Comparison of ENCODE assay signal across 8 cellular contexts in genomic region chr1:9234223-9235122, GRCh38. TPM values are rescaled to one million over a fixed set of nuclear protein-coding genes. Genes with fewer than 3 reads are reported as not detected.
DNase-seq lines count a peak whose midpoint lies in the region; ATAC-seq and TF ChIP-seq lines count a peak whose summit lies in the region.

Gene H6PD (plus strand): TSS chr1:9234774. CDS start chr1:9244935, 10,161 bp downstream.

- no peaks in the 10 kb centered on the region; the same call in 1 of the 2 replicates for H3F3A ChIP-seq in SU-DHL-6 (ENCODE audit: insufficient read depth)

- ATAC-seq in GM21576 (IDR thresholded peaks at IDR 0.05; ENCODE audit: unreplicated experiment) = peak; percentile 65

- H3K9me3 ChIP-seq in SU-DHL-6 (ENCODE audit: insufficient read depth, low read length) = no peaks in the 10 kb centered on the region
- no peaks in the 10 kb centered on the region for H3K9me3 ChIP-seq in cardiac muscle cell (ENCODE audit: low read depth)

- peak within 1 kb of the TSS; percentile 94 for H2AFZ ChIP-seq in SU-DHL-6 (ENCODE audit: low read depth, low read length, severe bottlenecking)

- in situ Hi-C loops in G401 (cut with HindIII; ENCODE audit: low sequenced_read_pairs) = no loop called here
- in situ Hi-C loops in KBM-7 (cut with MboI; ENCODE audit: low pct_unique_long_range_greater_than_20kb, low sequenced_read_pairs) = no loop called here

- peak within 1 kb of the TSS; percentile 96 for H3K9ac ChIP-seq in SU-DHL-6 (ENCODE audit: low read length)

- no peaks in the 10 kb centered on the region for H3K27me3 ChIP-seq in SU-DHL-6 (ENCODE audit: low read length)
- no peaks in the 10 kb centered on the region for H3K27me3 ChIP-seq in cardiac muscle cell

- peaks cover 5% of the 10 kb centered on the region for H3K36me3 Mint-ChIP-seq in type B pancreatic cell

- no peaks in the 10 kb centered on the region for H3K36me3 ChIP-seq in SU-DHL-6 (ENCODE audit: low read length)
- no peaks in the 10 kb centered on the region for H3K36me3 ChIP-seq in cardiac muscle cell

- peak; percentile 52 for DNase-seq in G401 (ENCODE audit: low spot score)
- DNase-seq in KBM-7 = peak; percentile 65
- DNase-seq in activated naive CD8-positive, alpha-beta T cell treated with anti-CD3 and anti-CD28 coated beads, Interleukin-2, amount 50 U/mL, for 16 hours (ENCODE audit: low read depth, low spot score) = peak; percentile 32
- DNase-seq in cardiac muscle cell (ENCODE audit: low read depth in 1 of 2, low spot score in 1 of 2) = peak; percentile 90
- peak; percentile 50 to 95 (median 65) for DNase-seq in posterior cingulate gyrus
- peak; percentile 86 for DNase-seq in type B pancreatic cell (ENCODE audit: extremely low spot score, unreplicated experiment)

- H3K4me1 ChIP-seq in cardiac muscle cell (ENCODE audit: low read depth) = peaks cover 9% of the 10 kb centered on the region

- H3K27ac Mint-ChIP-seq in type B pancreatic cell = peak within 1 kb of the TSS; percentile 91

- H3K9me3 Mint-ChIP-seq in type B pancreatic cell = no peaks in the 10 kb centered on the region

- H3K9me2 ChIP-seq in SU-DHL-6 (replicated peaks; ENCODE audit: insufficient read depth, low read length) = no peaks in the 10 kb centered on the region

- intact Hi-C loops in posterior cingulate gyrus (cut with DNase I) = no loop called here

- H3K27ac ChIP-seq in SU-DHL-6 (ENCODE audit: low read depth, low read length) (peak within 1 kb of the TSS; percentile 50), cardiac muscle cell (peak within 1 kb of the TSS; percentile 99)

- peaks cover 2% of the 10 kb centered on the region for H3K27me3 Mint-ChIP-seq in type B pancreatic cell

- no peaks in the 10 kb centered on the region for H3K79me2 ChIP-seq in SU-DHL-6 (ENCODE audit: insufficient read depth, low read length)

- H3K4me1 Mint-ChIP-seq in type B pancreatic cell (ENCODE audit: unreplicated experiment) = peaks cover 21% of the 10 kb centered on the region

- H3K4me2 ChIP-seq in SU-DHL-6 (ENCODE audit: low read depth, low read length, poor library complexity, severe bottlenecking) = peak within 1 kb of the TSS; percentile 99

- TF ChIP-seq CTCF in SU-DHL-6 (IDR thresholded peaks at IDR 0.05; ENCODE audit: insufficient read depth, low read length, poor library complexity, severe bottlenecking) = peak; percentile 32
- TF ChIP-seq CTCF in cardiac muscle cell (IDR thresholded peaks at IDR 0.05; ENCODE audit: low read depth, low read length) = peak; percentile 72
- TF ChIP-seq CTCF in type B pancreatic cell (conservative IDR thresholded peaks at IDR 0.05) = peak; percentile 86

- no peaks in the 10 kb centered on the region for H4K20me1 ChIP-seq in SU-DHL-6 (ENCODE audit: low read depth, low read length)

- peak within 1 kb of the TSS; percentile 91 for H3K4me3 Mint-ChIP-seq in type B pancreatic cell

- H3K4me3 ChIP-seq in SU-DHL-6 (ENCODE audit: insufficient read depth, low read length, poor library complexity, severe bottlenecking) (peak within 1 kb of the TSS; percentile 93), cardiac muscle cell (peak within 1 kb of the TSS; percentile 61)

RNA-seq across cellular contexts. Expression of gene H6PD, which starts in this region (rescaled TPM):
- 14.0 and 17.6 TPM in 2 replicates for total RNA-seq in G401 (2014; rRNA removed; shearing (Covaris generic))
- total RNA-seq in cardiac muscle cell (29.8 and 41.4 TPM in 2 replicates), type B pancreatic cell (ENCODE audit: low replicate concordance) (18.7 and 26.1 TPM in 2 replicates)
- polyA plus RNA-seq in cardiac muscle cell = 13.7 and 20.1 TPM in 2 replicates

Comparison
In these comparisons a context has a peak if more than half of its experiments do, and no peak if none do; other contexts are left out.
1. Peak in every context shown above with its lines: DNase-seq, ATAC-seq, H3K4me3 ChIP-seq and H3K27ac ChIP-seq.
2. DNase-seq: peak in every context shown above with its lines; median percentile 90 in cardiac muscle cell; 86 in type B pancreatic cell; 65 in KBM-7; 65 in posterior cingulate gyrus; 52 in G401; 32 in activated naive CD8-positive, alpha-beta T cell treated with anti-CD3 and anti-CD28 coated beads, Interleukin-2, amount 50 U/mL, for 16 hours.
3. CTCF ChIP-seq: peak in every context shown above with its lines; median percentile 86 in type B pancreatic cell; 72 in cardiac muscle cell; 32 in SU-DHL-6.